In genomic region chr2:95276888-95277245, GRCh38 we compare ENCODE assay signal across 1 cellular context.
TF ChIP-seq lines count a peak whose summit lies in the region.

No MANE protein-coding gene starts in this region.

TF ChIP-seq in H1, 55 proteins besides CTCF, POLR2A, EP300 and RAD21 (continued from another document):
- TF ChIP-seq ATF3 (IDR thresholded peaks at IDR 0.05; ENCODE audit: insufficient read depth, low read depth, low read length) (no peak), POU5F1 (IDR thresholded peaks at IDR 0.05; ENCODE audit: low read depth, low read length) (no peak), PHF8 (conservative IDR thresholded peaks at IDR 0.05; ENCODE audit: low read depth, low read length) (no peak), BRCA1 (IDR thresholded peaks at IDR 0.05; ENCODE audit: low read depth, low read length) (no peak), RFX5 (IDR thresholded peaks at IDR 0.05; ENCODE audit: borderline replicate concordance, low read depth, low read length) (no peak), HDAC2 (IDR thresholded peaks at IDR 0.05; ENCODE audit: borderline replicate concordance in 1 of 2, low read depth in 2 of 2, low read length in 2 of 2) (no peak), SAP30 (IDR thresholded peaks at IDR 0.05; ENCODE audit: insufficient read depth, insufficient replicate concordance, low read length) (no peak), KDM1A (IDR thresholded peaks at IDR 0.05; ENCODE audit: borderline replicate concordance, low read length) (no peak), POLR2AphosphoS5 (IDR thresholded peaks at IDR 0.05; ENCODE audit: low read depth, low read length) (no peak)
TF ChIP-seq in H1: peak in this region for 0.
